1 cellular context compared by ENCODE assay signal in genomic region chr16:17963185-17963836, GRCh38.
TF ChIP-seq lines count a peak whose summit lies in the region.

No MANE protein-coding gene starts in this region.

TF ChIP-seq in GM12878, 131 proteins besides CTCF, POLR2A, EP300 and RAD21 (continued from another document):
- TF ChIP-seq ZNF687 (IDR thresholded peaks at IDR 0.05) (no peak), ZBED1 (IDR thresholded peaks at IDR 0.05; ENCODE audit: borderline replicate concordance) (no peak), IKZF1 (conservative IDR thresholded peaks at IDR 0.05) (peak; percentile 75), JUNB (IDR thresholded peaks at IDR 0.05) (no peak), BHLHE40 (IDR thresholded peaks at IDR 0.05; ENCODE audit: borderline replicate concordance in 1 of 2, low read depth in 2 of 2, low read length in 1 of 2) (0 out of 4 replicates have a peak, but pooled peaks of 1 of the 2 experiments have one; percentile 25), NFYA (IDR thresholded peaks at IDR 0.05; ENCODE audit: borderline replicate concordance, low read depth, low read length) (no peak), MYB (IDR thresholded peaks at IDR 0.05; ENCODE audit: borderline replicate concordance, low read depth, low read length) (no peak), IRF4 (IDR thresholded peaks at IDR 0.05; ENCODE audit: low read depth, low read length) (peak; percentile 49; the same call in 1 of the 2 replicates), RELA (IDR thresholded peaks at IDR 0.05; ENCODE audit: borderline replicate concordance, partially characterized antibody) (peak; percentile 67), MXI1 (IDR thresholded peaks at IDR 0.05; ENCODE audit: low read depth, low read length) (no peak), CBX5 (IDR thresholded peaks at IDR 0.05; ENCODE audit: low read depth) (peak; percentile 51; the same call in 1 of the 2 replicates), STAT1 (conservative IDR thresholded peaks at IDR 0.05) (no peak), RBBP5 (conservative IDR thresholded peaks at IDR 0.05) (no peak), RFX5 (IDR thresholded peaks at IDR 0.05; ENCODE audit: low read depth, low read length) (no peak), RAD51 (IDR thresholded peaks at IDR 0.05) (no peak), IRF3 (IDR thresholded peaks at IDR 0.05) (no peak), ATF3 (IDR thresholded peaks at IDR 0.05; ENCODE audit: borderline replicate concordance, extremely low read depth, low read depth, low read length) (no peak), NBN (IDR thresholded peaks at IDR 0.05) (no peak), SPI1 (IDR thresholded peaks at IDR 0.05; ENCODE audit: borderline replicate concordance, insufficient read depth, low read depth, low read length) (peak; percentile 97), PAX8 (IDR thresholded peaks at IDR 0.05) (no peak), EED (IDR thresholded peaks at IDR 0.05; ENCODE audit: low read depth) (peak; percentile 63; the same call in 1 of the 2 replicates), ASH2L (IDR thresholded peaks at IDR 0.05; ENCODE audit: borderline replicate concordance, low read depth) (no peak), MTA2 (IDR thresholded peaks at IDR 0.05; ENCODE audit: low read depth) (peak; percentile 28; the same call in 1 of the 2 replicates), ZNF622 (IDR thresholded peaks at IDR 0.05) (no peak), NR2F1 (conservative IDR thresholded peaks at IDR 0.05) (0 out of 2 replicates have a peak, but pooled peaks have one; percentile 20), RUNX3 (IDR thresholded peaks at IDR 0.05; ENCODE audit: low read length) (peak; percentile 62)
- TF ChIP-seq, protein P1, sequence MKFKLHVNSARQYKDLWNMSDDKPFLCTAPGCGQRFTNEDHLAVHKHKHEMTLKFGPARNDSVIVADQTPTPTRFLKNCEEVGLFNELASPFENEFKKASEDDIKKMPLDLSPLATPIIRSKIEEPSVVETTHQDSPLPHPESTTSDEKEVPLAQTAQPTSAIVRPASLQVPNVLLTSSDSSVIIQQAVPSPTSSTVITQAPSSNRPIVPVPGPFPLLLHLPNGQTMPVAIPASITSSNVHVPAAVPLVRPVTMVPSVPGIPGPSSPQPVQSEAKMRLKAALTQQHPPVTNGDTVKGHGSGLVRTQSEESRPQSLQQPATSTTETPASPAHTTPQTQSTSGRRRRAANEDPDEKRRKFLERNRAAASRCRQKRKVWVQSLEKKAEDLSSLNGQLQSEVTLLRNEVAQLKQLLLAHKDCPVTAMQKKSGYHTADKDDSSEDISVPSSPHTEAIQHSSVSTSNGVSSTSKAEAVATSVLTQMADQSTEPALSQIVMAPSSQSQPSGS (IDR thresholded peaks at IDR 0.05; ENCODE audit: low read length): no peak
- TF ChIP-seq, protein P2, sequence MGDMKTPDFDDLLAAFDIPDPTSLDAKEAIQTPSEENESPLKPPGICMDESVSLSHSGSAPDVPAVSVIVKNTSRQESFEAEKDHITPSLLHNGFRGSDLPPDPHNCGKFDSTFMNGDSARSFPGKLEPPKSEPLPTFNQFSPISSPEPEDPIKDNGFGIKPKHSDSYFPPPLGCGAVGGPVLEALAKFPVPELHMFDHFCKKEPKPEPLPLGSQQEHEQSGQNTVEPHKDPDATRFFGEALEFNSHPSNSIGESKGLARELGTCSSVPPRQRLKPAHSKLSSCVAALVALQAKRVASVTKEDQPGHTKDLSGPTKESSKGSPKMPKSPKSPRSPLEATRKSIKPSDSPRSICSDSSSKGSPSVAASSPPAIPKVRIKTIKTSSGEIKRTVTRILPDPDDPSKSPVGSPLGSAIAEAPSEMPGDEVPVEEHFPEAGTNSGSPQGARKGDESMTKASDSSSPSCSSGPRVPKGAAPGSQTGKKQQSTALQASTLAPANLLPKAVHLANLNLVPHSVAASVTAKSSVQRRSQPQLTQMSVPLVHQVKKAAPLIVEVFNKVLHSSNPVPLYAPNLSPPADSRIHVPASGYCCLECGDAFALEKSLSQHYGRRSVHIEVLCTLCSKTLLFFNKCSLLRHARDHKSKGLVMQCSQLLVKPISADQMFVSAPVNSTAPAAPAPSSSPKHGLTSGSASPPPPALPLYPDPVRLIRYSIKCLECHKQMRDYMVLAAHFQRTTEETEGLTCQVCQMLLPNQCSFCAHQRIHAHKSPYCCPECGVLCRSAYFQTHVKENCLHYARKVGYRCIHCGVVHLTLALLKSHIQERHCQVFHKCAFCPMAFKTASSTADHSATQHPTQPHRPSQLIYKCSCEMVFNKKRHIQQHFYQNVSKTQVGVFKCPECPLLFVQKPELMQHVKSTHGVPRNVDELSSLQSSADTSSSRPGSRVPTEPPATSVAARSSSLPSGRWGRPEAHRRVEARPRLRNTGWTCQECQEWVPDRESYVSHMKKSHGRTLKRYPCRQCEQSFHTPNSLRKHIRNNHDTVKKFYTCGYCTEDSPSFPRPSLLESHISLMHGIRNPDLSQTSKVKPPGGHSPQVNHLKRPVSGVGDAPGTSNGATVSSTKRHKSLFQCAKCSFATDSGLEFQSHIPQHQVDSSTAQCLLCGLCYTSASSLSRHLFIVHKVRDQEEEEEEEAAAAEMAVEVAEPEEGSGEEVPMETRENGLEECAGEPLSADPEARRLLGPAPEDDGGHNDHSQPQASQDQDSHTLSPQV (IDR thresholded peaks at IDR 0.05): no peak
TF ChIP-seq in GM12878: peak in this region for 16.
